In genomic region chr19:11173516-11174155, GRCh38 we compare ENCODE assay signal across 1 cellular context.
TF ChIP-seq lines count a peak whose summit lies in the region.

No MANE protein-coding gene starts in this region.

TF ChIP-seq in HepG2, 621 proteins besides CTCF, POLR2A, EP300 and RAD21:
- TF ChIP-seq KLF15 (CRISPR knock-in tag; IDR thresholded peaks at IDR 0.05; ENCODE audit: borderline replicate concordance) (no peak), HOXA5 (CRISPR knock-in tag; IDR thresholded peaks at IDR 0.05) (no peak), MIER3 (CRISPR knock-in tag; IDR thresholded peaks at IDR 0.05; ENCODE audit: borderline replicate concordance) (no peak), TRAFD1 (CRISPR knock-in tag; IDR thresholded peaks at IDR 0.05; ENCODE audit: borderline replicate concordance) (no peak), BCL6 (CRISPR knock-in tag; IDR thresholded peaks at IDR 0.05) (no peak), ZBTB2 (CRISPR knock-in tag; IDR thresholded peaks at IDR 0.05; ENCODE audit: low read depth) (no peak), ZFP36 (IDR thresholded peaks at IDR 0.05; ENCODE audit: borderline replicate concordance, low read depth, low read length, partially characterized antibody) (peak; percentile 25), ZSCAN22 (CRISPR knock-in tag; IDR thresholded peaks at IDR 0.05) (peak; percentile 95)
- TF ChIP-seq, protein P1, sequence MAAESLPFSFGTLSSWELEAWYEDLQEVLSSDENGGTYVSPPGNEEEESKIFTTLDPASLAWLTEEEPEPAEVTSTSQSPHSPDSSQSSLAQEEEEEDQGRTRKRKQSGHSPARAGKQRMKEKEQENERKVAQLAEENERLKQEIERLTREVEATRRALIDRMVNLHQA (CRISPR knock-in tag; IDR thresholded peaks at IDR 0.05): no peak
